In genomic region chr13:94494021-94494420, GRCh38 we compare ENCODE assay signal across 1 cellular context.
TF ChIP-seq lines count a peak whose summit lies in the region.

No MANE protein-coding gene starts in this region.

TF ChIP-seq in SK-N-SH treated with all-trans-retinoic acid at 6 μM for 48 hours, 23 proteins besides CTCF, POLR2A, EP300 and RAD21 (continued from another document):
- TF ChIP-seq CSRNP3 (CRISPR knock-in tag; IDR thresholded peaks at IDR 0.05) (no peak), GLIS3 (CRISPR knock-in tag; IDR thresholded peaks at IDR 0.05) (no peak)
